ENCODE assay signal across 16 cellular contexts in the genomic region with DNA sequence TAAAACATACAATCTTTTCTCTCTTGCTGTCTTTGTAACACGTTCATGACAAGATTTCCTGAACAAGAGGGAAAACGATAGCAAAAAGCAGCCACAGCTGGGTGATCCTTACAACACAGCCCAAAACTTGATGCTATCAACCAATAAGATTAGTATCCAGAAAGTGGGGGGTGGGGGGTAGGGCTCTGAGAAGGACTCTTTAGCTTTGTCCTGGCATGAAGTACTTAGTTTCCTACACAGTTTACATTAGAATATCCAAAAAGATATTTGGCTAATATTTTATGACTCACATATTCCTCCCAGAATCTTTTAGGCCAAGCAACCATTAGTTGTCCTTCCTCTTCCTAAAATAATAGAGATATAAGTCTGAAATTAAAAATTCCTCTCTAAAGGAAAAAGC. TPM values are rescaled to one million over a fixed set of nuclear protein-coding genes. Genes with fewer than 3 reads are reported as not detected.
DNase-seq lines count a peak whose midpoint lies in the region; ATAC-seq, FAIRE-seq and TF ChIP-seq lines count a peak whose summit lies in the region.
"Had no signal": no experiment of that assay in that cellular context is flagged by ENCODE, and none has a peak within 500 bp of the region (broad histone marks: within the 10 kb centered on the region; RNA-seq: fewer than 3 reads in every experiment).

No MANE protein-coding gene starts in this region.

- intact Hi-C loops in HepG2 (cut with micrococcal nuclease; ENCODE audit: unreplicated experiment) = no loop called here

- H2AFZ ChIP-seq in fibroblast of lung (ENCODE audit: low read length) (no peak overlapping the region), osteoblast (ENCODE audit: low read length) (no peak overlapping the region), HepG2 (ENCODE audit: low read length) (no peak overlapping the region)

- TF ChIP-seq POLR2A in A549 (IDR thresholded peaks at IDR 0.05; ENCODE audit: low read length) = no peak
- no peak for TF ChIP-seq POLR2A in HepG2 (IDR thresholded peaks at IDR 0.05; ENCODE audit: insufficient read depth in 1 of 2, low read depth in 2 of 2, low read length in 2 of 2)

- H3K4me3 ChIP-seq in A549 (no peak overlapping the region), MG63 (no peak overlapping the region), fibroblast of lung (replicated peaks in 1 of 4; ENCODE audit: control extremely low read depth in 1 of 4, insufficient read depth in 1 of 4, low read depth in 3 of 4, low read length in 4 of 4) (no peak overlapping the region), osteoblast (ENCODE audit: insufficient read depth, low read length) (no peak overlapping the region), HepG2 (replicated peaks in 1 of 3; ENCODE audit: insufficient read depth in 1 of 3, low read depth in 2 of 3, low read length in 3 of 3) (no peak overlapping the region), small intestine (ENCODE audit: low read depth in 1 of 2, low read length in 2 of 2) (no peak overlapping the region)

- in situ Hi-C loops in HepG2 (cut with HindIII; ENCODE audit: extremely low pct_ligation_motif_present, low pct_unique_long_range_greater_than_20kb) = no loop called here

- POLR2A ChIA-PET in A549 (lab: Yijun Ruan, JAX) = no interaction called here
- POLR2A ChIA-PET in HepG2 (lab: Yijun Ruan, JAX) = no interaction called here

- H3K9me3 ChIP-seq in A549 (no peaks in the 10 kb centered on the region), MG63 (no peaks in the 10 kb centered on the region), fibroblast of lung (ENCODE audit: control insufficient read depth, insufficient read depth, low read depth, low read length) (no peaks in the 10 kb centered on the region), osteoblast (ENCODE audit: low read depth, low read length) (no peaks in the 10 kb centered on the region), HepG2 (ENCODE audit: low read length) (no peaks in the 10 kb centered on the region), small intestine (ENCODE audit: control insufficient read depth, low read depth) (no peaks in the 10 kb centered on the region)

- no peak for ATAC-seq in A549
- ATAC-seq in HepG2 = no peak
- no peak for ATAC-seq in HG03025 (IDR thresholded peaks at IDR 0.05; ENCODE audit: low FRiP score, unreplicated experiment)
- ATAC-seq: HCT116 had no signal

- TF ChIP-seq EP300 in A549 (IDR thresholded peaks at IDR 0.05) (no peak), HepG2 (IDR thresholded peaks at IDR 0.05; ENCODE audit: low read depth in 2 of 2, low read length in 2 of 2) (no peak), HepG2 (CRISPR knock-in tag; IDR thresholded peaks at IDR 0.05; ENCODE audit: borderline replicate concordance) (no peak)

- no peak for DNase-seq in A549 (ENCODE audit: low read depth in 1 of 2, low spot score in 1 of 2)
- peak; percentile 22 for DNase-seq in MG63
- DNase-seq in fibroblast of lung (ENCODE audit: low read depth in 2 of 2) = peak; percentile 10 to 73
- DNase-seq in osteoblast (ENCODE audit: insufficient read length, low spot score, missing footprints) = no peak
- DNase-seq in NOMO-1 (lab: John Stamatoyannopoulos, UW; ENCODE audit: unreplicated experiment in 2 of 2) = no peak
- DNase-seq in HepG2 (ENCODE audit: low spot score) = no peak
- DNase-seq in small intestine = no peak
- DNase-seq: CD4-positive, CD25-positive, alpha-beta regulatory T cell; DMS79 treated with DMSO at 0.1 percent for 48 hours; NCI-H187 treated with DMSO at 0.1 percent for 48 hours; NCI-H774; SHP77 had no signal

- H3K27ac ChIP-seq in A549 = no peak overlapping the region
- peak overlapping the region; percentile 48 for H3K27ac ChIP-seq in fibroblast of lung (ENCODE audit: insufficient read depth, low read length)
- peak overlapping the region; percentile 91 for H3K27ac ChIP-seq in osteoblast (ENCODE audit: low read depth, low read length)
- no peak overlapping the region for H3K27ac ChIP-seq in HepG2 (ENCODE audit: extremely low read length, insufficient read depth, low read length)
- no peak overlapping the region for H3K27ac ChIP-seq in small intestine (ENCODE audit: low read depth in 1 of 2, low read length in 1 of 2)

- H3K79me2 ChIP-seq in fibroblast of lung (ENCODE audit: control insufficient read depth, insufficient read depth, low read length) = no peaks in the 10 kb centered on the region
- H3K79me2 ChIP-seq in osteoblast (ENCODE audit: insufficient read depth, low read length) = no peaks in the 10 kb centered on the region
- no peaks in the 10 kb centered on the region for H3K79me2 ChIP-seq in HepG2 (ENCODE audit: insufficient read depth, low read length)

- H3K27me3 ChIP-seq in MG63 = no peaks in the 10 kb centered on the region
- no peaks in the 10 kb centered on the region for H3K27me3 ChIP-seq in fibroblast of lung (ENCODE audit: control insufficient read depth, insufficient read depth, low read length)
- no peaks in the 10 kb centered on the region for H3K27me3 ChIP-seq in osteoblast (ENCODE audit: insufficient read depth, low read length)
- H3K27me3 ChIP-seq in HepG2 (ENCODE audit: control insufficient read depth in 1 of 2, insufficient read depth in 2 of 2, low read length in 2 of 2) = no peaks in the 10 kb centered on the region
- H3K27me3 ChIP-seq in small intestine (ENCODE audit: control insufficient read depth in 2 of 2, insufficient read depth in 2 of 2, low read length in 2 of 2) = no peaks in the 10 kb centered on the region

- TF ChIP-seq RAD21 in A549 (conservative IDR thresholded peaks at IDR 0.05 in 1 of 2, IDR thresholded peaks at IDR 0.05 in 1 of 2) = no peak
- no peak for TF ChIP-seq RAD21 in HepG2 (CRISPR knock-in tag; IDR thresholded peaks at IDR 0.05)

- TF ChIP-seq CTCF in A549 (IDR thresholded peaks at IDR 0.05) (no peak), fibroblast of lung (conservative IDR thresholded peaks at IDR 0.05 in 1 of 2, IDR thresholded peaks at IDR 0.05 in 1 of 2; ENCODE audit: low read depth in 1 of 2, low read length in 2 of 2) (no peak), osteoblast (IDR thresholded peaks at IDR 0.05; ENCODE audit: extremely low read depth, low read depth, low read length) (no peak), HepG2 (CRISPR knock-in tag; IDR thresholded peaks at IDR 0.05) (no peak)

- H3K4me1 ChIP-seq in A549 = peaks cover 46% of the 10 kb centered on the region
- H3K4me1 ChIP-seq in fibroblast of lung (ENCODE audit: control insufficient read depth, extremely low read depth, insufficient read depth, low read length) = peaks cover 22% of the 10 kb centered on the region
- peaks cover 42% of the 10 kb centered on the region for H3K4me1 ChIP-seq in osteoblast (ENCODE audit: insufficient read depth, low read length)
- peaks cover 22% of the 10 kb centered on the region for H3K4me1 ChIP-seq in HepG2 (ENCODE audit: insufficient read depth, low read length)
- H3K4me1 ChIP-seq in small intestine (ENCODE audit: control insufficient read depth in 2 of 2, insufficient read depth in 1 of 2, low read depth in 1 of 2, low read length in 1 of 2) = peaks cover 0 to 2% of the 10 kb centered on the region in 2 donors

- WGBS in A549 (ENCODE audit: missing lambda C conversion rate) = 83% methylated on average over 2 of the region's 2 CpGs
- 78% methylated on average over 2 of the region's 2 CpGs for WGBS in HepG2 (ENCODE audit: low lambda C conversion rate)
- 63 to 76% (median 74%) methylated on average over 2 of the region's 2 CpGs for WGBS in small intestine, 3 donors

- H3K4me2 ChIP-seq in A549 (peak overlapping the region; percentile 5; the same call in 2 of the 3 replicates), fibroblast of lung (ENCODE audit: extremely low read depth, insufficient read depth, low read length) (peak overlapping the region; percentile 20), osteoblast (ENCODE audit: insufficient read depth, low read length) (no peak overlapping the region), HepG2 (ENCODE audit: low read depth, low read length) (no peak overlapping the region)

- no TSS peak for BruUV-seq in HepG2 (replicated peaks; lab: Mats Ljungman, UMichigan)

- H4K20me1 ChIP-seq in fibroblast of lung (ENCODE audit: control insufficient read depth, extremely low read depth, insufficient read depth, low read length) (no peaks in the 10 kb centered on the region), osteoblast (ENCODE audit: insufficient read depth, low read length) (no peaks in the 10 kb centered on the region), HepG2 (ENCODE audit: insufficient read depth, low read length) (no peaks in the 10 kb centered on the region)

- FAIRE-seq in A549 (lab: Jason Lieb, UNC) (no peak), HepG2 (lab: Jason Lieb, UNC) (no peak), small intestine (lab: Jason Lieb, UNC) (no peak)
- FAIRE-seq: G401.6, GM12891 had no signal

- CTCF ChIA-PET in A549 (lab: Yijun Ruan, JAX) = interaction anchor here (1.3 kb wide), 1 partner anchor 10 kb away, joined by 4 read pairs; no protein-coding TSS in a partner anchor
- CTCF ChIA-PET in HepG2 (lab: Yijun Ruan, JAX; ENCODE audit: low intra/inter-chr PET ratio, low total read pairs) = no interaction called here

- H3K36me3 ChIP-seq in MG63 (no peaks in the 10 kb centered on the region), fibroblast of lung (ENCODE audit: control insufficient read depth, insufficient read depth, low read length) (no peaks in the 10 kb centered on the region), osteoblast (ENCODE audit: insufficient read depth, low read length) (no peaks in the 10 kb centered on the region), HepG2 (replicated peaks in 1 of 2; ENCODE audit: control insufficient read depth in 1 of 2, insufficient read depth in 2 of 2, low read length in 2 of 2) (no peaks in the 10 kb centered on the region), small intestine (ENCODE audit: control insufficient read depth in 2 of 2, insufficient read depth in 2 of 2, low read length in 2 of 2) (no peaks in the 10 kb centered on the region)

- H3K9ac ChIP-seq in fibroblast of lung (ENCODE audit: insufficient read depth, low read length) (no peak overlapping the region), HepG2 (ENCODE audit: insufficient read depth, low read depth, low read length) (no peak overlapping the region)

RNA-seq across cellular contexts. Expression of gene LRRC17, which starts 23.0 kb away (rescaled TPM):
- polyA plus RNA-seq in A549 (2011; rRNA removed) (0.15 and 0.36 TPM in 2 replicates), A549 (2017; fragmentation: RNase III; extraction: RNeasy Plus Mini Kit Qiagen cat#74134 plus additional on column Dnase treatment) (0.05 to 0.17 TPM in 2 of 3 replicates, not detected in the other), fibroblast of lung (31.5 and 103 TPM in 2 replicates), HepG2 (2011; rRNA removed) (0.66 and 0.67 TPM in 2 replicates), small intestine (under 1 TPM in 2 of 3 donors, not detected in 1; 0.27 to 0.61 TPM)
- polyA plus RNA-seq in A549 (2012; cell fraction: cytosol; rRNA removed) = 0.05 and 0.13 TPM in 2 replicates
- 0.10 and 0.15 TPM in 2 replicates for polyA plus RNA-seq in A549 (2012; cell fraction: nucleus; rRNA removed)
- polyA minus RNA-seq in A549 (2011; rRNA and poly(A)+ RNA removed) = 0.37 TPM in 1 of 2 replicates, not detected in the other
- 0.13 TPM in 1 of 2 replicates, not detected in the other for total RNA-seq in MG63 (2014; rRNA removed; shearing (Covaris generic); ENCODE audit: low replicate concordance)
- total RNA-seq in fibroblast of lung (12.6 and 30.8 TPM in 2 replicates), osteoblast (12.3 and 14.4 TPM in 2 replicates), HepG2 (2016; rRNA removed; fragmentation: Illumina TruSeq; extraction: Trizol) (0.20 and 0.38 TPM in 2 replicates)
- polyA plus RNA-seq in fibroblast of lung (2012) = 15.7 and 55.0 TPM in 2 replicates
- 0.63 and 13.7 TPM in 2 replicates for polyA minus RNA-seq in fibroblast of lung (ENCODE audit: low replicate concordance)
- 0.26 TPM in 1 of 2 replicates, not detected in the other for total RNA-seq in HepG2 (2016; cell fraction: cytosol; rRNA removed; fragmentation: Illumina TruSeq; extraction: Trizol; ENCODE audit: low read depth)
- 0.27 and 0.58 TPM in 2 replicates for total RNA-seq in HepG2 (2016; cell fraction: insoluble cytoplasmic fraction; rRNA removed; fragmentation: Illumina TruSeq; extraction: Trizol)
- 0.10 and 0.22 TPM in 2 replicates for total RNA-seq in HepG2 (2016; cell fraction: membrane; rRNA removed; fragmentation: Illumina TruSeq; extraction: Trizol)
- 0.37 and 0.88 TPM in 2 replicates for total RNA-seq in HepG2 (2016; cell fraction: nucleus; rRNA removed; fragmentation: Illumina TruSeq; extraction: Trizol)
- 0.28 and 0.50 TPM in 2 replicates for polyA plus RNA-seq in HepG2 (2011; cell fraction: cytosol; rRNA removed)
- polyA plus RNA-seq in HepG2 (2011; cell fraction: nucleus; rRNA removed) = 0.55 and 0.69 TPM in 2 replicates
- polyA plus RNA-seq in HepG2 (2012) = 2.7 and 9.0 TPM in 2 replicates
- polyA plus RNA-seq in HepG2 (2016; cell fraction: cytosol; fragmentation: Illumina TruSeq; extraction: Trizol; ENCODE audit: low read depth) = 0.09 TPM in 1 of 2 replicates, not detected in the other
- polyA plus RNA-seq in HepG2 (2016; cell fraction: insoluble cytoplasmic fraction; fragmentation: Illumina TruSeq; extraction: Trizol; ENCODE audit: low read depth) = 0.13 and 0.32 TPM in 2 replicates
- polyA plus RNA-seq in HepG2 (2016; cell fraction: membrane; fragmentation: Illumina TruSeq; extraction: Trizol; ENCODE audit: low read depth) = 0.20 TPM in 1 of 2 replicates, not detected in the other
- polyA plus RNA-seq in HepG2 (2016; cell fraction: nucleus; fragmentation: Illumina TruSeq; extraction: Trizol; ENCODE audit: insufficient read depth, low read depth) = 0.46 and 1.2 TPM in 2 replicates
- not detected in 2 replicates for polyA minus RNA-seq in HepG2 (2011; rRNA and poly(A)+ RNA removed; ENCODE audit: low replicate concordance)
- polyA minus RNA-seq in HepG2 (2011; cell fraction: cytosol; rRNA and poly(A)+ RNA removed) = not detected in 2 replicates
- 0.26 and 1.4 TPM in 2 replicates for polyA minus RNA-seq in HepG2 (2011; cell fraction: nucleus; rRNA and poly(A)+ RNA removed)

Comparison
In these comparisons a context has a peak if more than half of its experiments do, and no peak if none do; other contexts are left out.
1. DNase-seq: peak in MG63 (single experiment) and fibroblast of lung (2 of 2); none in A549 (0 of 2), osteoblast (single experiment), NOMO-1 (0 of 2), HepG2 (single experiment) and small intestine (single experiment).
2. H3K27ac ChIP-seq: peak in fibroblast of lung (single experiment) and osteoblast (single experiment); none in A549 (0 of 2), HepG2 (single experiment) and small intestine (0 of 2).
3. H3K4me2 ChIP-seq: peak in A549 (single experiment) and fibroblast of lung (single experiment); none in osteoblast (single experiment) and HepG2 (single experiment).